Comparison of ENCODE assay signal across 30 cellular contexts in genomic region chr5:1958211-1959010, GRCh38.
"Had no signal": no experiment of that assay in that cellular context is flagged by ENCODE, and none has a peak within 500 bp of the region (broad histone marks: within the 10 kb centered on the region; RNA-seq: fewer than 3 reads in every experiment).

No MANE protein-coding gene starts in this region.

- H3K4me1 Mint-ChIP-seq: immature natural killer cell; naive thymus-derived CD4-positive, alpha-beta T cell; stimulated activated memory B cell treated with anti-CD40 and anti-IgM and Interleukin-4, amounts not matched to agents 10 μg/mL and 1 μg/mL and 100 μg/mL, for 72 hours had no signal

- H3K27me3 ChIP-seq: heart left ventricle, ovary, suprapubic skin, tibial artery, upper lobe of right lung, uterus had no signal

- H3K27ac ChIP-seq: heart left ventricle, left ventricle myocardium inferior, ovary, prostate gland, spleen, suprapubic skin, thoracic aorta, tibial artery, upper lobe of right lung, uterus had no signal

- FAIRE-seq: islet of Langerhans, small intestine had no signal

- H3K4me3 Mint-ChIP-seq: immature natural killer cell; naive thymus-derived CD4-positive, alpha-beta T cell; natural killer cell treated with Interleukin-12 subunit alpha and Interleukin-12 subunit beta and Interleukin-15 and Interleukin-18, amount 100 ng/mL, for 72 hours; stimulated activated memory B cell treated with anti-CD40 and anti-IgM and Interleukin-4, amounts not matched to agents 10 μg/mL and 1 μg/mL and 100 μg/mL, for 72 hours had no signal

- H3K4me3 ChIP-seq: heart left ventricle, left ventricle myocardium inferior, lung, mucosa of descending colon, ovary, prostate gland, spleen, suprapubic skin, thoracic aorta, tibial artery, upper lobe of right lung, uterus had no signal

- DNase-seq: heart left ventricle; hypothalamus; immature natural killer cell; left ventricle myocardium inferior; mesendoderm; midbrain; mucosa of descending colon; naive thymus-derived CD4-positive, alpha-beta T cell; nucleus accumbens; ovary; posterior cingulate gyrus; retina; right cardiac atrium; small intestine; spleen; stimulated activated CD4-positive, alpha-beta T cell treated with anti-CD3 and anti-CD28 coated beads, Interleukin-4, amount 100 ng/mL, for 4 hours; stimulated activated CD8-positive, alpha-beta memory T cell treated with anti-CD3 and anti-CD28 coated beads, Interleukin-4, amount 100 ng/mL, for 48 hours; stimulated activated naive CD8-positive, alpha-beta T cell treated with anti-CD3 and anti-CD28 coated beads, Interleukin-15, Interleukin-2, amounts not matched to agents 100 U/mL and 50 U/mL, for 24 hours; tibial artery; trophoblast cell; upper lobe of right lung; uterus had no signal

- H3K9me3 ChIP-seq: heart left ventricle, left ventricle myocardium inferior, mucosa of descending colon, ovary, prostate gland, spleen, suprapubic skin, thoracic aorta, tibial artery, upper lobe of right lung, uterus had no signal

- H3K36me3 ChIP-seq: heart left ventricle, left ventricle myocardium inferior, ovary, prostate gland, spleen, thoracic aorta, tibial artery, upper lobe of right lung, uterus had no signal

- H3K27ac Mint-ChIP-seq: immature natural killer cell; naive thymus-derived CD4-positive, alpha-beta T cell; natural killer cell treated with Interleukin-12 subunit alpha and Interleukin-12 subunit beta and Interleukin-15 and Interleukin-18, amount 100 ng/mL, for 72 hours; stimulated activated memory B cell treated with anti-CD40 and anti-IgM and Interleukin-4, amounts not matched to agents 10 μg/mL and 1 μg/mL and 100 μg/mL, for 72 hours had no signal

- H3K4me1 ChIP-seq: heart left ventricle, left ventricle myocardium inferior, prostate gland, spleen, tibial artery, upper lobe of right lung, uterus had no signal

- H3K9me3 Mint-ChIP-seq: naive thymus-derived CD4-positive, alpha-beta T cell; natural killer cell treated with Interleukin-12 subunit alpha and Interleukin-12 subunit beta and Interleukin-15 and Interleukin-18, amount 100 ng/mL, for 72 hours; stimulated activated memory B cell treated with anti-CD40 and anti-IgM and Interleukin-4, amounts not matched to agents 10 μg/mL and 1 μg/mL and 100 μg/mL, for 72 hours had no signal

- H3K36me3 Mint-ChIP-seq: immature natural killer cell; naive thymus-derived CD4-positive, alpha-beta T cell; natural killer cell treated with Interleukin-12 subunit alpha and Interleukin-12 subunit beta and Interleukin-15 and Interleukin-18, amount 100 ng/mL, for 72 hours; stimulated activated memory B cell treated with anti-CD40 and anti-IgM and Interleukin-4, amounts not matched to agents 10 μg/mL and 1 μg/mL and 100 μg/mL, for 72 hours had no signal

- ATAC-seq: heart left ventricle; mucosa of descending colon; naive thymus-derived CD4-positive, alpha-beta T cell; natural killer cell treated with Interleukin-12 subunit alpha and Interleukin-12 subunit beta and Interleukin-15 and Interleukin-18, amount 100 ng/mL, for 72 hours; right cardiac atrium; sciatic nerve; stimulated activated memory B cell treated with anti-CD40 and anti-IgM and Interleukin-4, amounts not matched to agents 10 μg/mL and 1 μg/mL and 100 μg/mL, for 72 hours; stimulated activated naive CD8-positive, alpha-beta T cell treated with anti-CD3 and anti-CD28 coated beads, Interleukin-15, Interleukin-2, amounts not matched to agents 100 U/mL and 50 U/mL, for 24 hours; upper lobe of right lung had no signal
